Comparison of ENCODE assay signal across 23 cellular contexts in genomic region chr9:86695904-86696424, GRCh38.
A peak's percentile ranks its signal among the peaks of the same experiment; 100 is the strongest.
DNase-seq lines count a peak whose midpoint lies in the region; ATAC-seq and TF ChIP-seq lines count a peak whose summit lies in the region.
"Had no signal": no experiment of that assay in that cellular context is flagged by ENCODE, and none has a peak within 500 bp of the region (broad histone marks: within the 10 kb centered on the region; RNA-seq: fewer than 3 reads in every experiment).

No MANE protein-coding gene starts in this region.

- H3K79me2 ChIP-seq in osteoblast (ENCODE audit: insufficient read depth, low read length), result no peaks in the 10 kb centered on the region
- no peaks in the 10 kb centered on the region for H3K79me2 ChIP-seq in OCI-LY7 (ENCODE audit: insufficient read depth, low read depth, low read length)

- H3K9me2 ChIP-seq in OCI-LY7 (ENCODE audit: insufficient read depth, low read length), result no peaks in the 10 kb centered on the region

- DNase-seq in ELR (ENCODE audit: low read depth) (peak; percentile 15), SK-N-MC (ENCODE audit: low read depth, low spot score) (no peak), fibroblast of mammary gland (ENCODE audit: low read depth) (peak; percentile 68), osteoblast (ENCODE audit: insufficient read length, low spot score, missing footprints) (no peak), mucosa of descending colon (no peak), OCI-LY7 (ENCODE audit: low spot score) (no peak), NCI-H2081 treated with DMSO at 0.1 percent for 48 hours (lab: John Stamatoyannopoulos, UW) (no peak)
- DNase-seq in activated T-cell treated with anti-CD3 and anti-CD28 coated beads, Interleukin-2, amount 50 U/mL, for 48 hours, result no peak
- DNase-seq: activated CD4-positive, CD25-positive, alpha-beta regulatory T cell treated with anti-CD3 and anti-CD28 coated beads, Interleukin-2, amount 50 U/mL, for 72 hours; activated CD8-positive, alpha-beta T cell treated with anti-CD3 and anti-CD28 coated beads, Interleukin-2, amount 10 ng/mL, durations not matched to agents 7 days and 5 days; activated gamma-delta T cell treated with Interleukin-2 at 50 U/mL for 16 hours; activated T-cell treated with anti-CD3 and anti-CD28 coated beads for 4 hours; CD4-positive, CD25-positive, alpha-beta regulatory T cell; heart right ventricle; left lung; NCI-H1436 treated with DMSO at 0.1 percent for 48 hours; NCI-H510A treated with DMSO at 0.1 percent for 48 hours; posterior cingulate gyrus; right lobe of liver; SJCRH30; thyroid gland had no signal

- H3K4me1 ChIP-seq in osteoblast (ENCODE audit: insufficient read depth, low read length) (no peaks in the 10 kb centered on the region), mucosa of descending colon (ENCODE audit: low read depth) (no peaks in the 10 kb centered on the region), OCI-LY7 (ENCODE audit: insufficient read depth, low read length, poor library complexity, severe bottlenecking) (no peaks in the 10 kb centered on the region)
- H3K4me1 ChIP-seq: left lung, right lobe of liver, thyroid gland had no signal

- intact Hi-C loops in mucosa of descending colon (cut with DNase I, micrococcal nuclease) (no loop called here), OCI-LY7 (cut with micrococcal nuclease; ENCODE audit: unreplicated experiment) (no loop called here)

- no peak overlapping the region for H3K9ac ChIP-seq in SK-N-MC (ENCODE audit: insufficient read length)

- H2AFZ ChIP-seq in osteoblast (ENCODE audit: low read length) (peak overlapping the region; percentile 35), OCI-LY7 (ENCODE audit: low read length) (no peak overlapping the region)

- no peaks in the 10 kb centered on the region for H4K20me1 ChIP-seq in osteoblast (ENCODE audit: insufficient read depth, low read length)
- no peaks in the 10 kb centered on the region for H4K20me1 ChIP-seq in OCI-LY7 (ENCODE audit: insufficient read depth, low read length)

- TF ChIP-seq CTCF in fibroblast of mammary gland (conservative IDR thresholded peaks at IDR 0.05; ENCODE audit: control insufficient read depth, insufficient read depth, low read depth, low read length), result no peak
- TF ChIP-seq CTCF in osteoblast (IDR thresholded peaks at IDR 0.05; ENCODE audit: extremely low read depth, low read depth, low read length), result no peak
- TF ChIP-seq CTCF in mucosa of descending colon (IDR thresholded peaks at IDR 0.05), result no peak
- no peak for TF ChIP-seq CTCF in OCI-LY7 (conservative IDR thresholded peaks at IDR 0.05; ENCODE audit: low read length)

- CTCF ChIA-PET in OCI-LY7 (lab: Charles Lee; ENCODE audit: unreplicated experiment), result no interaction called here

- no peaks in the 10 kb centered on the region for H3K27me3 ChIP-seq in osteoblast (ENCODE audit: insufficient read depth, low read length)
- H3K27me3 ChIP-seq: heart right ventricle, left lung, SJCRH30, thyroid gland had no signal

- H3K36me3 ChIP-seq in SK-N-MC (ENCODE audit: insufficient read depth, low read length) (no peaks in the 10 kb centered on the region), osteoblast (ENCODE audit: insufficient read depth, low read length) (no peaks in the 10 kb centered on the region), mucosa of descending colon (ENCODE audit: low read depth) (no peaks in the 10 kb centered on the region), OCI-LY7 (ENCODE audit: insufficient read depth, low read length) (no peaks in the 10 kb centered on the region)
- H3K36me3 ChIP-seq: heart right ventricle, left lung, right lobe of liver, SJCRH30, thyroid gland had no signal

- peak overlapping the region; percentile 47; the same call in 1 of the 2 replicates for H3K27ac ChIP-seq in SK-N-MC
- no peak overlapping the region for H3K27ac ChIP-seq in osteoblast (ENCODE audit: low read depth, low read length)
- H3K27ac ChIP-seq in OCI-LY7 (ENCODE audit: low read depth, low read length, poor library complexity, severe bottlenecking), result no peak overlapping the region
- H3K27ac ChIP-seq: coronary artery, left lung, right lobe of liver, SJCRH30, thyroid gland had no signal

- POLR2A ChIA-PET in OCI-LY7 (lab: Charles Lee), result no interaction called here

- H3K4me3 ChIP-seq in SK-N-MC, result no peak overlapping the region
- H3K4me3 ChIP-seq in fibroblast of mammary gland (ENCODE audit: control insufficient read depth, low read depth, low read length), result no peak overlapping the region
- H3K4me3 ChIP-seq in osteoblast (ENCODE audit: insufficient read depth, low read length), result no peak overlapping the region
- H3K4me3 ChIP-seq in mucosa of descending colon, result no peak overlapping the region
- no peak overlapping the region for H3K4me3 ChIP-seq in OCI-LY7 (ENCODE audit: low read depth, low read length, poor library complexity, severe bottlenecking)
- H3K4me3 ChIP-seq: coronary artery, heart right ventricle, K562, left lung, right lobe of liver, SJCRH30, thyroid gland had no signal

- BruUV-seq in OCI-LY7 (replicated peaks; lab: Mats Ljungman, UMichigan), result no TSS peak

- H3K9me3 ChIP-seq in SK-N-MC (ENCODE audit: low read depth, low read length) (no peaks in the 10 kb centered on the region), osteoblast (ENCODE audit: low read depth, low read length) (no peaks in the 10 kb centered on the region), mucosa of descending colon (no peaks in the 10 kb centered on the region), OCI-LY7 (ENCODE audit: low read length) (no peaks in the 10 kb centered on the region)
- H3K9me3 ChIP-seq: left lung, right lobe of liver, thyroid gland had no signal

- ATAC-seq in mucosa of descending colon, result no peak
- ATAC-seq: activated CD8-positive, alpha-beta T cell treated with anti-CD3 and anti-CD28 coated beads, Interleukin-2, amount 10 ng/mL, durations not matched to agents 7 days and 5 days; K562; left lung; right lobe of liver had no signal

- no peak overlapping the region for H3K4me2 ChIP-seq in osteoblast (ENCODE audit: insufficient read depth, low read length)
- H3K4me2 ChIP-seq in OCI-LY7 (ENCODE audit: low read length), result no peak overlapping the region

Comparison
In these comparisons a context has a peak if more than half of its experiments do, and no peak if none do; other contexts are left out.
1. DNase-seq: peak in ELR (single experiment) and fibroblast of mammary gland (single experiment); none in SK-N-MC (single experiment), osteoblast (single experiment), mucosa of descending colon (0 of 3), OCI-LY7 (single experiment), NCI-H2081 treated with DMSO at 0.1 percent for 48 hours (single experiment) and activated T-cell treated with anti-CD3 and anti-CD28 coated beads, Interleukin-2, amount 50 U/mL, for 48 hours (0 of 2).